Comparison of ENCODE assay signal across 1 cellular context in genomic region chr10:45377321-45377720, GRCh38.
TF ChIP-seq lines count a peak whose summit lies in the region.

No MANE protein-coding gene starts in this region.

TF ChIP-seq in GM12878, 131 proteins besides CTCF, POLR2A, EP300 and RAD21:
- TF ChIP-seq EZH2 (IDR thresholded peaks at IDR 0.05; ENCODE audit: borderline replicate concordance, control insufficient read depth, low read depth, low read length) (no peak), STAT1 (conservative IDR thresholded peaks at IDR 0.05) (no peak), POU2F2 (IDR thresholded peaks at IDR 0.05; ENCODE audit: borderline replicate concordance, low read depth, low read length) (no peak), CREB1 (IDR thresholded peaks at IDR 0.05; ENCODE audit: low read depth) (no peak), CBFB (IDR thresholded peaks at IDR 0.05; ENCODE audit: low read depth) (no peak), CEBPB (IDR thresholded peaks at IDR 0.05; ENCODE audit: borderline replicate concordance in 1 of 2, low read depth in 2 of 2, low read length in 2 of 2) (no peak), CBX3 (IDR thresholded peaks at IDR 0.05; ENCODE audit: borderline replicate concordance, low read depth) (no peak), BMI1 (IDR thresholded peaks at IDR 0.05; ENCODE audit: borderline replicate concordance) (no peak), RELB (IDR thresholded peaks at IDR 0.05; ENCODE audit: low read depth) (no peak), ZSCAN29 (IDR thresholded peaks at IDR 0.05) (no peak), CREM (IDR thresholded peaks at IDR 0.05; ENCODE audit: low read depth) (no peak)
